In genomic region chr2:27175330-27175729, GRCh38 we compare ENCODE assay signal across 23 cellular contexts. TPM values are rescaled to one million over a fixed set of nuclear protein-coding genes. Genes with fewer than 3 reads are reported as not detected.
"Had no signal": no experiment of that assay in that cellular context is flagged by ENCODE, and none has a peak within 500 bp of the region (broad histone marks: within the 10 kb centered on the region; RNA-seq: fewer than 3 reads in every experiment).

No MANE protein-coding gene starts in this region.

- H3K4me3 ChIP-seq: body of pancreas, thoracic aorta had no signal

- H3K9me3 ChIP-seq: body of pancreas, thoracic aorta had no signal

- DNase-seq: activated CD4-positive, alpha-beta T cell treated with anti-CD3 and anti-CD28 coated beads, Interleukin-2, amount 10 ng/mL, durations not matched to agents 24 days and 14 days; activated CD8-positive, alpha-beta T cell treated with anti-CD3 and anti-CD28 coated beads for 36 hours; activated naive CD4-positive, alpha-beta T cell; activated naive CD8-positive, alpha-beta T cell treated with anti-CD3 and anti-CD28 coated beads for 36 hours; activated T-cell treated with anti-CD3 and anti-CD28 coated beads, Interleukin-2, amount 50 U/mL, for 1 hour; endodermal cell; occipital lobe; retina; stimulated activated naive CD8-positive, alpha-beta T cell treated with anti-CD3 and anti-CD28 coated beads, Interleukin-15, amount 100 ng/mL, for 72 hours; T-helper 1 cell; T-helper 9 cell had no signal

- ATAC-seq: activated CD8-positive, alpha-beta T cell treated with anti-CD3 and anti-CD28 coated beads for 36 hours; activated T-helper 17 cell treated with anti-CD3 and anti-CD28 coated beads, Interleukin-2, amount 50 U/mL, for 72 hours; body of pancreas; stimulated activated naive CD8-positive, alpha-beta T cell treated with anti-CD3 and anti-CD28 coated beads, Interleukin-15, amount 100 ng/mL, for 72 hours had no signal

- H3K27ac ChIP-seq: body of pancreas, epithelial cell of prostate, thoracic aorta had no signal

- H3K36me3 ChIP-seq: thoracic aorta had no signal

RNA-seq across cellular contexts. Expression of gene TCF23, which starts 26.5 kb away (rescaled TPM):
- total RNA-seq: activated CD4-positive, alpha-beta T cell treated with anti-CD3 and anti-CD28 coated beads, Interleukin-2, amount 10 ng/mL, durations not matched to agents 24 days and 14 days; activated CD8-positive, alpha-beta T cell treated with anti-CD3 and anti-CD28 coated beads for 36 hours; activated naive CD8-positive, alpha-beta T cell treated with anti-CD3 and anti-CD28 coated beads for 36 hours; activated T-helper 17 cell treated with anti-CD3 and anti-CD28 coated beads, Interleukin-2, amount 50 U/mL, for 72 hours; cardiac septum; endodermal cell; fibroblast of villous mesenchyme; glomerular endothelial cell; lower leg skin; mesothelial cell of epicardium; occipital lobe; thoracic aorta had no signal

RNA-seq across cellular contexts. Expression of gene PRR30, which starts 36.1 kb away (rescaled TPM):
- total RNA-seq: activated CD4-positive, alpha-beta T cell treated with anti-CD3 and anti-CD28 coated beads, Interleukin-2, amount 10 ng/mL, durations not matched to agents 24 days and 14 days; activated CD8-positive, alpha-beta T cell treated with anti-CD3 and anti-CD28 coated beads for 36 hours; activated naive CD8-positive, alpha-beta T cell treated with anti-CD3 and anti-CD28 coated beads for 36 hours; activated T-helper 17 cell treated with anti-CD3 and anti-CD28 coated beads, Interleukin-2, amount 50 U/mL, for 72 hours; body of pancreas; cardiac septum; endodermal cell; fibroblast of villous mesenchyme; glomerular endothelial cell; lower leg skin; mesothelial cell of epicardium; occipital lobe; posterior vena cava; skeletal muscle tissue; thoracic aorta; urinary bladder had no signal
- polyA plus RNA-seq: urinary bladder had no signal
